Comparison of ENCODE assay signal across 12 cellular contexts in genomic region chr12:52494518-52494917, GRCh38. TPM values are rescaled to one million over a fixed set of nuclear protein-coding genes. Genes with fewer than 3 reads are reported as not detected.
A peak's percentile ranks its signal among the peaks of the same experiment; 100 is the strongest.
DNase-seq lines count a peak whose midpoint lies in the region; ATAC-seq, FAIRE-seq and TF ChIP-seq lines count a peak whose summit lies in the region.
"Had no signal": no experiment of that assay in that cellular context is flagged by ENCODE, and none has a peak within 500 bp of the region (broad histone marks: within the 10 kb centered on the region; RNA-seq: fewer than 3 reads in every experiment).

No MANE protein-coding gene starts in this region.

- FAIRE-seq in GM19239 (lab: Jason Lieb, UNC) (no peak), frontal cortex (lab: Jason Lieb, UNC) (no peak)

- peak; percentile 99 for DNase-seq in NCI-H226
- DNase-seq in lung (ENCODE audit: low spot score), result peak; percentile 80
- DNase-seq in upper lobe of right lung, result no peak
- DNase-seq in GM19239 (ENCODE audit: insufficient read length, low spot score), result no peak
- no peak for DNase-seq in frontal cortex (ENCODE audit: low spot score in 2 of 2)
- no peak for DNase-seq in NCI-H524 treated with DMSO at 0.1 percent for 48 hours (lab: John Stamatoyannopoulos, UW)
- DNase-seq: NCI-H1930; occipital lobe; stimulated activated CD4-positive, alpha-beta T cell treated with anti-CD3 and anti-CD28 coated beads, Interleukin-2, amount 100 ng/mL, for 24 hours; stimulated activated naive CD4-positive, alpha-beta T cell treated with Interleukin-2 at 50 U/mL for 16 hours had no signal

- H3K27ac ChIP-seq in lung (ENCODE audit: low read depth in 1 of 2, low read length in 1 of 2), result no peak overlapping the region
- H3K27ac ChIP-seq in upper lobe of right lung, result no peak overlapping the region
- H3K27ac ChIP-seq: cardiac muscle cell had no signal

- peaks cover 0 to 3% of the 10 kb centered on the region in 2 donors for H3K4me1 ChIP-seq in lung (ENCODE audit: control insufficient read depth in 2 of 2, insufficient read depth in 2 of 2, low read length in 2 of 2)
- peaks cover 25% of the 10 kb centered on the region for H3K4me1 ChIP-seq in upper lobe of right lung

- no peaks in the 10 kb centered on the region for H3K9me3 ChIP-seq in lung (ENCODE audit: control insufficient read depth in 2 of 2, insufficient read depth in 1 of 2, low read length in 1 of 2)
- H3K9me3 ChIP-seq in upper lobe of right lung, result no peaks in the 10 kb centered on the region

- intact Hi-C loops in upper lobe of right lung (cut with DNase I), result no loop called here

- no peaks in the 10 kb centered on the region for H3K36me3 ChIP-seq in lung (ENCODE audit: control insufficient read depth in 2 of 2, insufficient read depth in 2 of 2, low read length in 2 of 2)
- H3K36me3 ChIP-seq in upper lobe of right lung, result no peaks in the 10 kb centered on the region
- H3K36me3 ChIP-seq: cardiac muscle cell had no signal

- H3K27me3 ChIP-seq in lung (ENCODE audit: control insufficient read depth, insufficient read depth), result no peaks in the 10 kb centered on the region
- no peaks in the 10 kb centered on the region for H3K27me3 ChIP-seq in upper lobe of right lung

- H3K4me3 ChIP-seq in lung (no peak overlapping the region), upper lobe of right lung (no peak overlapping the region)
- H3K4me3 ChIP-seq: cardiac muscle cell had no signal

- ATAC-seq in esophagus mucosa, result peak; percentile 26
- ATAC-seq in lung (ENCODE audit: insufficient read depth, low FRiP score), result peak; percentile 71
- peak; percentile 90 for ATAC-seq in upper lobe of right lung

- WGBS in lung, 2 donors, result 33% methylated on average over 4 of the region's 4 CpGs

- TF ChIP-seq CTCF in lung (IDR thresholded peaks at IDR 0.05; ENCODE audit: control extremely low read depth, extremely low read depth) (no peak), upper lobe of right lung (IDR thresholded peaks at IDR 0.05) (no peak)

RNA-seq across cellular contexts. Expression of gene KRT6A, which starts 1.5 kb away (rescaled TPM):
- total RNA-seq in esophagus mucosa (18,870 TPM), lung (1 to 10 TPM in 1 of 2 donors, under 1 TPM in 1; 0.65 to 7.9 TPM), upper lobe of right lung (3.0 TPM), frontal cortex (not detected)
- 10 to 100 TPM in 1 of 2 donors, 1 to 10 TPM in 1; 6.8 to 46.8 TPM for polyA plus RNA-seq in lung
- total RNA-seq: cardiac muscle cell had no signal

RNA-seq across cellular contexts. Expression of gene KRT6C, which starts 20.9 kb away (rescaled TPM):
- total RNA-seq in esophagus mucosa, result 2,886 TPM
- total RNA-seq in lung, result not detected
- polyA plus RNA-seq in lung, result under 1 TPM; 0.08 to 0.10 TPM
- not detected for total RNA-seq in upper lobe of right lung
- total RNA-seq in frontal cortex, result not detected
- total RNA-seq: cardiac muscle cell, occipital lobe had no signal
- polyA plus RNA-seq: cardiac muscle cell had no signal

RNA-seq across cellular contexts. Expression of gene KRT5, which starts 25.7 kb away (rescaled TPM):
- 11,855 TPM for total RNA-seq in esophagus mucosa
- 10 to 100 TPM; 19.0 to 49.4 TPM for total RNA-seq in lung
- 10 to 100 TPM; 15.8 to 48.5 TPM for polyA plus RNA-seq in lung
- total RNA-seq in upper lobe of right lung, result 8.8 TPM
- total RNA-seq in frontal cortex, result not detected
- total RNA-seq: cardiac muscle cell had no signal

RNA-seq across cellular contexts. Expression of gene KRT6B, which starts 42.6 kb away (rescaled TPM):
- total RNA-seq in esophagus mucosa, result 2,496 TPM
- under 1 TPM in 1 of 2 donors, not detected in 1; 0.25 TPM for total RNA-seq in lung
- polyA plus RNA-seq in lung, result under 1 TPM; 0.06 to 0.63 TPM
- not detected for total RNA-seq in upper lobe of right lung
- not detected for total RNA-seq in frontal cortex
- total RNA-seq: cardiac muscle cell had no signal

RNA-seq across cellular contexts. Expression of gene KRT71, which starts 58.4 kb away (rescaled TPM):
- not detected for total RNA-seq in esophagus mucosa
- not detected for total RNA-seq in lung
- not detected for polyA plus RNA-seq in lung
- not detected for total RNA-seq in upper lobe of right lung
- total RNA-seq in frontal cortex, result not detected
- total RNA-seq: cardiac muscle cell, occipital lobe had no signal
- polyA plus RNA-seq: cardiac muscle cell had no signal

Comparison
In these comparisons a context has a peak if more than half of its experiments do, and no peak if none do; other contexts are left out.
1. DNase-seq: peak in NCI-H226 (single experiment) and lung (single experiment); none in upper lobe of right lung (single experiment), GM19239 (single experiment), frontal cortex (0 of 2) and NCI-H524 treated with DMSO at 0.1 percent for 48 hours (single experiment).
2. ATAC-seq: peak in every context shown above with its lines; median percentile 90 in upper lobe of right lung; 71 in lung; 26 in esophagus mucosa.
3. RNA of gene KRT6A, which starts 1.5 kb away (total RNA-seq): 18,870 TPM in esophagus mucosa (single experiment); 0.65 to 7.9 TPM in lung, 3.0 TPM in upper lobe of right lung (single experiment) and not detected in frontal cortex (single experiment); every median in the first group is over 1,000 times any median in the second.
4. RNA of gene KRT6C, which starts 20.9 kb away (total RNA-seq): 2,886 TPM in esophagus mucosa (single experiment); not detected in lung, not detected in upper lobe of right lung (single experiment) and not detected in frontal cortex (single experiment); every median in the first group is over 1,000 times any median in the second.
5. RNA of gene KRT5, which starts 25.7 kb away (total RNA-seq): 11,855 TPM in esophagus mucosa (single experiment); 19.0 to 49.4 TPM in lung, 8.8 TPM in upper lobe of right lung (single experiment) and not detected in frontal cortex (single experiment); every median in the first group is over 100 times any median in the second.